19 cellular contexts compared by ENCODE assay signal in genomic region chr2:54042341-54042740, GRCh38.
DNase-seq lines count a peak whose midpoint lies in the region; ATAC-seq and TF ChIP-seq lines count a peak whose summit lies in the region.
"Had no signal": no experiment of that assay in that cellular context is flagged by ENCODE, and none has a peak within 500 bp of the region (broad histone marks: within the 10 kb centered on the region; RNA-seq: fewer than 3 reads in every experiment).

No MANE protein-coding gene starts in this region.

- CTCF ChIA-PET in activated CD4-positive, alpha-beta T cell treated with anti-CD3 and anti-CD28 coated beads, Interleukin-2, amount 10 ng/mL, durations not matched to agents 7 days and 5 days (lab: Charles Lee): interaction anchor here (0.5 kb wide), 1 partner anchor 1564 kb away, joined by 3 read pairs; no protein-coding TSS in a partner anchor

- no peaks in the 10 kb centered on the region for H3K27me3 ChIP-seq in skeletal muscle tissue (ENCODE audit: control insufficient read depth in 3 of 3, insufficient read depth in 3 of 3, low read length in 3 of 3)

- no peak for TF ChIP-seq CTCF in glutamatergic neuron (IDR thresholded peaks at IDR 0.05; ENCODE audit: partially characterized antibody, unreplicated experiment)

- H3K27ac Mint-ChIP-seq in glutamatergic neuron (ENCODE audit: unreplicated experiment): peak overlapping the region; percentile 85
- H3K27ac Mint-ChIP-seq in activated CD4-positive, alpha-beta T cell treated with anti-CD3 and anti-CD28 coated beads, Interleukin-2, amount 10 ng/mL, durations not matched to agents 7 days and 5 days: no peak overlapping the region
- H3K27ac Mint-ChIP-seq: activated B cell treated with CpG ODN at 0.5 μM for 24 hours; activated naive CD8-positive, alpha-beta T cell; IgD-negative memory B cell had no signal

- DNase-seq in EH (ENCODE audit: low read depth) (peak; percentile 32), astrocyte of the hippocampus (ENCODE audit: low read depth, low spot score) (peak; percentile 10), glutamatergic neuron (no peak), hippocampal formation (lab: John Stamatoyannopoulos, UW) (no peak)
- no peak for DNase-seq in activated CD4-positive, alpha-beta T cell treated with anti-CD3 and anti-CD28 coated beads, Interleukin-2, amount 10 ng/mL, durations not matched to agents 7 days and 5 days
- DNase-seq: activated B cell treated with CpG ODN at 0.5 μM for 24 hours; activated T-cell treated with anti-CD3 and anti-CD28 coated beads, Interleukin-2, amount 50 U/mL, for 48 hours; kidney; NCI-H1930; NCI-H510A treated with DMSO at 0.1 percent for 48 hours; nephron progenitor cell; SIG-M5; stimulated activated naive CD4-positive, alpha-beta T cell treated with Interleukin-2 at 50 U/mL for 16 hours; T-helper 2 cell had no signal

- H3K36me3 ChIP-seq in skeletal muscle tissue (ENCODE audit: control insufficient read depth in 3 of 3, insufficient read depth in 3 of 3, low read length in 3 of 3): no peaks in the 10 kb centered on the region

- peaks cover 4% of the 10 kb centered on the region for H3K9me3 Mint-ChIP-seq in glutamatergic neuron (ENCODE audit: unreplicated experiment)
- peaks cover 5% of the 10 kb centered on the region for H3K9me3 Mint-ChIP-seq in activated CD4-positive, alpha-beta T cell treated with anti-CD3 and anti-CD28 coated beads, Interleukin-2, amount 10 ng/mL, durations not matched to agents 7 days and 5 days

- peak overlapping the region; percentile 75 for H3K27ac ChIP-seq in skeletal muscle tissue (ENCODE audit: low read depth, low read length)

- H3K9me3 ChIP-seq in skeletal muscle tissue (ENCODE audit: control insufficient read depth in 3 of 3, low read length in 3 of 3): no peaks in the 10 kb centered on the region

- H3K27me3 Mint-ChIP-seq in glutamatergic neuron (ENCODE audit: unreplicated experiment): peaks cover 1% of the 10 kb centered on the region
- H3K27me3 Mint-ChIP-seq in activated CD4-positive, alpha-beta T cell treated with anti-CD3 and anti-CD28 coated beads, Interleukin-2, amount 10 ng/mL, durations not matched to agents 7 days and 5 days: no peaks in the 10 kb centered on the region
- H3K27me3 Mint-ChIP-seq: activated B cell treated with CpG ODN at 0.5 μM for 24 hours; activated naive CD8-positive, alpha-beta T cell; brain had no signal

- no peak for ATAC-seq in HG03457 (IDR thresholded peaks at IDR 0.05; ENCODE audit: unreplicated experiment)

- peak overlapping the region; percentile 21 for H3K4me3 Mint-ChIP-seq in glutamatergic neuron (ENCODE audit: unreplicated experiment)
- H3K4me3 Mint-ChIP-seq in activated CD4-positive, alpha-beta T cell treated with anti-CD3 and anti-CD28 coated beads, Interleukin-2, amount 10 ng/mL, durations not matched to agents 7 days and 5 days: no peak overlapping the region
- H3K4me3 Mint-ChIP-seq: activated B cell treated with CpG ODN at 0.5 μM for 24 hours; activated naive CD8-positive, alpha-beta T cell; brain; IgD-negative memory B cell; nephron progenitor cell had no signal

- no peak overlapping the region for H3K9ac ChIP-seq in skeletal muscle tissue (ENCODE audit: low read depth in 1 of 3, low read length in 3 of 3)

- H3K4me1 ChIP-seq in skeletal muscle tissue (ENCODE audit: control insufficient read depth in 3 of 3, insufficient read depth in 3 of 3, low read length in 3 of 3): peaks cover 12 to 18% (median 16%) of the 10 kb centered on the region in 3 donors

- peaks cover 7% of the 10 kb centered on the region for H3K4me1 Mint-ChIP-seq in glutamatergic neuron (ENCODE audit: low read depth, unreplicated experiment)
- no peaks in the 10 kb centered on the region for H3K4me1 Mint-ChIP-seq in activated CD4-positive, alpha-beta T cell treated with anti-CD3 and anti-CD28 coated beads, Interleukin-2, amount 10 ng/mL, durations not matched to agents 7 days and 5 days
- H3K4me1 Mint-ChIP-seq: activated B cell treated with CpG ODN at 0.5 μM for 24 hours, brain, IgD-negative memory B cell, nephron progenitor cell had no signal

- H3K4me3 ChIP-seq in skeletal muscle tissue (ENCODE audit: low read length in 3 of 3): no peak overlapping the region

- no peaks in the 10 kb centered on the region for H3K36me3 Mint-ChIP-seq in glutamatergic neuron (ENCODE audit: unreplicated experiment)
- H3K36me3 Mint-ChIP-seq in activated CD4-positive, alpha-beta T cell treated with anti-CD3 and anti-CD28 coated beads, Interleukin-2, amount 10 ng/mL, durations not matched to agents 7 days and 5 days (ENCODE audit: low read depth): peaks cover 10% of the 10 kb centered on the region

- POLR2A ChIA-PET in activated CD4-positive, alpha-beta T cell treated with anti-CD3 and anti-CD28 coated beads, Interleukin-2, amount 10 ng/mL, durations not matched to agents 7 days and 5 days (lab: Charles Lee): no interaction called here

Comparison
In these comparisons a context has a peak if more than half of its experiments do, and no peak if none do; other contexts are left out.
1. DNase-seq: peak in EH (single experiment) and astrocyte of the hippocampus (single experiment); none in glutamatergic neuron (single experiment), activated CD4-positive, alpha-beta T cell treated with anti-CD3 and anti-CD28 coated beads, Interleukin-2, amount 10 ng/mL, durations not matched to agents 7 days and 5 days (single experiment) and hippocampal formation (0 of 2).